8 cellular contexts compared by ENCODE assay signal in genomic region chr2:156342252-156343095, GRCh38. TPM values are rescaled to one million over a fixed set of nuclear protein-coding genes. Genes with fewer than 3 reads are reported as not detected.
DNase-seq lines count a peak whose midpoint lies in the region; ATAC-seq and TF ChIP-seq lines count a peak whose summit lies in the region.

No MANE protein-coding gene starts in this region.

- no peaks in the 10 kb centered on the region for H3K36me3 Mint-ChIP-seq in chondrocyte (ENCODE audit: low read depth)

- H3K4me1 Mint-ChIP-seq in chondrocyte (ENCODE audit: low read depth): peaks cover 12% of the 10 kb centered on the region

- DNase-seq in AG08395 (ENCODE audit: low spot score): peak; percentile 94
- DNase-seq in NCI-H226: peak; percentile 92
- DNase-seq in activated CD4-positive, alpha-beta T cell treated with anti-CD3 and anti-CD28 coated beads for 24 hours (ENCODE audit: low read depth in 2 of 2): peak; percentile 73 to 74
- DNase-seq in chondrocyte (ENCODE audit: low spot score): no peak
- DNase-seq in stimulated activated CD4-positive, alpha-beta T cell treated with anti-CD3 and anti-CD28 coated beads, Interleukin-1b, Interleukin-23, amount 100 ng/mL, for 1 hour (ENCODE audit: low read depth in 2 of 2): peak; percentile 63 to 81

- H3K9me3 Mint-ChIP-seq in chondrocyte (ENCODE audit: low read depth): no peaks in the 10 kb centered on the region

- H3K27ac Mint-ChIP-seq in chondrocyte (ENCODE audit: unreplicated experiment): peak overlapping the region; percentile 98

- peak overlapping the region; percentile 86 for H3K4me3 Mint-ChIP-seq in chondrocyte (ENCODE audit: unreplicated experiment)

- H3K27me3 Mint-ChIP-seq in chondrocyte (ENCODE audit: low read depth): no peaks in the 10 kb centered on the region

- no peak for TF ChIP-seq CTCF in chondrocyte (IDR thresholded peaks at IDR 0.05)

- H3K27ac ChIP-seq in layer of hippocampus (ENCODE audit: low read depth, low read length): peak overlapping the region; percentile 100

- peak; percentile 57 for ATAC-seq in GM18909 (IDR thresholded peaks at IDR 0.05; ENCODE audit: poor library complexity, unreplicated experiment)
- ATAC-seq in HG03139 (IDR thresholded peaks at IDR 0.05; ENCODE audit: unreplicated experiment): peak; percentile 43

- no peaks in the 10 kb centered on the region for H3K27me3 ChIP-seq in layer of hippocampus (ENCODE audit: control insufficient read depth, insufficient read depth, low read length)

RNA-seq across cellular contexts. Expression of gene NR4A2, which starts 10.0 kb away (rescaled TPM):
- total RNA-seq in chondrocyte: 1.2 TPM in 3 replicates
